In genomic region chr6:129767776-129768490, GRCh38 we compare ENCODE assay signal across 8 cellular contexts. TPM values are rescaled to one million over a fixed set of nuclear protein-coding genes. Genes with fewer than 3 reads are reported as not detected.
DNase-seq lines count a peak whose midpoint lies in the region; ATAC-seq and TF ChIP-seq lines count a peak whose summit lies in the region.

No MANE protein-coding gene starts in this region.

- peaks cover 33% of the 10 kb centered on the region for H3K4me1 Mint-ChIP-seq in activated CD8-positive, alpha-beta memory T cell treated with anti-CD3 and anti-CD28 coated beads, Interleukin-2, amount 10 ng/mL, durations not matched to agents 7 days and 5 days
- H3K4me1 Mint-ChIP-seq in T-cell = peaks cover 12 to 17% (median 14%) of the 10 kb centered on the region in 3 donors
- peaks cover 8% of the 10 kb centered on the region for H3K4me1 Mint-ChIP-seq in stimulated activated effector memory CD8-positive, alpha-beta T cell treated with anti-CD3 and anti-CD28 coated beads, Interleukin-12 subunit alpha, Interleukin-12 subunit beta, amount 100 ng/mL, for 72 hours

- H3K4me3 ChIP-seq in foreskin fibroblast (ENCODE audit: low read depth in 1 of 2, low read length in 2 of 2) = peak overlapping the region; percentile 55 to 66

- CTCF ChIA-PET in activated CD8-positive, alpha-beta memory T cell treated with anti-CD3 and anti-CD28 coated beads, Interleukin-2, amount 10 ng/mL, durations not matched to agents 7 days and 5 days (lab: Charles Lee) = interaction anchor here (1.3 to 3.8 kb wide), 6 partner anchors 10 to 253 kb away, joined by 3 to 17 read pairs (median 5); partner anchors contain the start of gene TMEM244
- CTCF ChIA-PET in T-cell (lab: Charles Lee) = interaction anchor here in 1 of 2 donors (0.6 to 1.1 kb wide), 3 partner anchors 11 to 1796 kb away, joined by 3 to 4 read pairs (median 3); no protein-coding TSS in a partner anchor

- no peak overlapping the region for H3K27ac Mint-ChIP-seq in activated CD8-positive, alpha-beta memory T cell treated with anti-CD3 and anti-CD28 coated beads, Interleukin-2, amount 10 ng/mL, durations not matched to agents 7 days and 5 days
- H3K27ac Mint-ChIP-seq in T-cell = no peak overlapping the region
- no peak overlapping the region for H3K27ac Mint-ChIP-seq in stimulated activated effector memory CD8-positive, alpha-beta T cell treated with anti-CD3 and anti-CD28 coated beads, Interleukin-12 subunit alpha, Interleukin-12 subunit beta, amount 100 ng/mL, for 72 hours

- H3K4me3 Mint-ChIP-seq in activated CD8-positive, alpha-beta memory T cell treated with anti-CD3 and anti-CD28 coated beads, Interleukin-2, amount 10 ng/mL, durations not matched to agents 7 days and 5 days = peak overlapping the region; percentile 79
- peak overlapping the region; percentile 77 to 94 (median 79) for H3K4me3 Mint-ChIP-seq in T-cell
- peak overlapping the region; percentile 77 for H3K4me3 Mint-ChIP-seq in stimulated activated effector memory CD8-positive, alpha-beta T cell treated with anti-CD3 and anti-CD28 coated beads, Interleukin-12 subunit alpha, Interleukin-12 subunit beta, amount 100 ng/mL, for 72 hours

- no peaks in the 10 kb centered on the region for H3K9me3 Mint-ChIP-seq in activated CD8-positive, alpha-beta memory T cell treated with anti-CD3 and anti-CD28 coated beads, Interleukin-2, amount 10 ng/mL, durations not matched to agents 7 days and 5 days (ENCODE audit: low read depth)
- H3K9me3 Mint-ChIP-seq in T-cell = no peaks in the 10 kb centered on the region
- no peaks in the 10 kb centered on the region for H3K9me3 Mint-ChIP-seq in stimulated activated effector memory CD8-positive, alpha-beta T cell treated with anti-CD3 and anti-CD28 coated beads, Interleukin-12 subunit alpha, Interleukin-12 subunit beta, amount 100 ng/mL, for 72 hours

- POLR2A ChIA-PET in T-cell (lab: Charles Lee) = interaction anchor here (0.6 to 0.7 kb wide), 3 partner anchors 11 to 112 kb away, joined by 3 to 4 read pairs (median 3); no protein-coding TSS in a partner anchor

- peaks cover 62% of the 10 kb centered on the region for H3K27me3 Mint-ChIP-seq in activated CD8-positive, alpha-beta memory T cell treated with anti-CD3 and anti-CD28 coated beads, Interleukin-2, amount 10 ng/mL, durations not matched to agents 7 days and 5 days
- peaks cover 20 to 22% of the 10 kb centered on the region in 2 donors for H3K27me3 Mint-ChIP-seq in T-cell

- no peak for ATAC-seq in activated CD8-positive, alpha-beta memory T cell treated with anti-CD3 and anti-CD28 coated beads, Interleukin-2, amount 10 ng/mL, durations not matched to agents 7 days and 5 days
- no peak for ATAC-seq in T-cell (replicated peaks in 1 of 4)
- no peak for ATAC-seq in stimulated activated effector memory CD8-positive, alpha-beta T cell treated with anti-CD3 and anti-CD28 coated beads, Interleukin-12 subunit alpha, Interleukin-12 subunit beta, amount 100 ng/mL, for 72 hours
- no peak for ATAC-seq in HG03159 (IDR thresholded peaks at IDR 0.05; ENCODE audit: unreplicated experiment)
- ATAC-seq in HG03565 (IDR thresholded peaks at IDR 0.05; ENCODE audit: unreplicated experiment) = no peak

- no peak for TF ChIP-seq CTCF in foreskin fibroblast (IDR thresholded peaks at IDR 0.05; ENCODE audit: low read depth, low read length)

- no peak for DNase-seq in activated CD8-positive, alpha-beta memory T cell treated with anti-CD3 and anti-CD28 coated beads, Interleukin-2, amount 10 ng/mL, durations not matched to agents 7 days and 5 days
- no peak for DNase-seq in activated CD8-positive, alpha-beta memory T cell treated with anti-CD3 and anti-CD28 coated beads, Interleukin-2, amount 50 U/mL, for 48 hours
- no peak for DNase-seq in T-cell
- no peak for DNase-seq in foreskin fibroblast
- DNase-seq in stimulated activated effector memory CD8-positive, alpha-beta T cell treated with anti-CD3 and anti-CD28 coated beads, Interleukin-12 subunit alpha, Interleukin-12 subunit beta, amount 100 ng/mL, for 72 hours (ENCODE audit: low spot score in 2 of 2) = no peak
- DNase-seq in activated CD4-positive, CD25-positive, alpha-beta regulatory T cell (lab: John Stamatoyannopoulos, UW) = no peak

- H3K36me3 Mint-ChIP-seq in activated CD8-positive, alpha-beta memory T cell treated with anti-CD3 and anti-CD28 coated beads, Interleukin-2, amount 10 ng/mL, durations not matched to agents 7 days and 5 days = peaks cover 1% of the 10 kb centered on the region
- H3K36me3 Mint-ChIP-seq in T-cell = no peaks in the 10 kb centered on the region
- H3K36me3 Mint-ChIP-seq in stimulated activated effector memory CD8-positive, alpha-beta T cell treated with anti-CD3 and anti-CD28 coated beads, Interleukin-12 subunit alpha, Interleukin-12 subunit beta, amount 100 ng/mL, for 72 hours = no peaks in the 10 kb centered on the region

RNA-seq across cellular contexts. Expression of gene ARHGAP18, which starts 58.0 kb away (rescaled TPM):
- 10 to 100 TPM; 14.1 to 20.8 TPM for total RNA-seq in activated CD8-positive, alpha-beta memory T cell treated with anti-CD3 and anti-CD28 coated beads, Interleukin-2, amount 10 ng/mL, durations not matched to agents 7 days and 5 days
- 1 to 10 TPM; 3.6 to 4.3 (median 4.0) TPM for total RNA-seq in T-cell
